ENCODE assay signal across 8 cellular contexts in the genomic region with DNA sequence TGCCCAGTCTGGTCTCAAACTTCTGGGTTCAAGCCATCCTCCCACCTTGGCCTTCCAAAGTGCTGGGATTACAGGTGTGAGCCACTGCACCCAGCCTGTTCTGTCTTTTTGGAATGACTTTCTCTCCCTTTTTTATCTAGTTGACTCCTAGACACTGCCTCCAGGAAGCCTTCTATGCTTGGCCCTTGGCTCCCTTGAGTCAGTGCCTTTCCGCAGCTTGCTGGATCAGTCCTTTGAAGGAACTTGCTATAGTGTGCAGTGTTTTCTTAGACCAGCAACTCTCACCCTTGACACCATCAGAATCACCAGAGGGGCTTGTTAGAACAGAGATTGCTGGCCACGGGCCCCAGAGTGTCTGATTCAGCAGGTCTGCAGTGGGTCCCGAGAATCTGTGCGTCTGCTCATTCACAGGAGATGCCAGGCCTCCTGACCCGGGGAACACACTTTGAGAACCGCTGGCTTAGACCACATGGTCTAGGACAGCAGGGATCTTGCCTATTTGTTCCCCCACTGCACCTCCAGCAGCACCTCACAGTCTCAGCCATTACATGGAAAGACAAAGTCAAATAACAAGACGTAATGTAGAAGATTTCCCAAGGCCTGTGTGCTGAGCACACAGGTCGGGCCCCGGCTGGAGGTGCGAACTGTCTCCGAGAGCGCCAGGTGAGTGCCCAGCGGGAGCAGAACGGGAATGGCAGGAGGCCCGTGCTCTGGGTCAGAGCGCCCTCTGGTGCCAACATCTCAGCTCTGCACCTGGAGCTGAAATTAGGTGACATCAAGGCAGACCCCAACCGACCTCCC. TPM values are rescaled to one million over a fixed set of nuclear protein-coding genes. Genes with fewer than 3 reads are reported as not detected.
A peak's percentile ranks its signal among the peaks of the same experiment; 100 is the strongest.
DNase-seq lines count a peak whose midpoint lies in the region; ATAC-seq and TF ChIP-seq lines count a peak whose summit lies in the region.

No MANE protein-coding gene starts in this region.

- no peaks in the 10 kb centered on the region for H3K36me3 ChIP-seq in heart left ventricle

- H3K9me3 ChIP-seq in heart left ventricle, result no peaks in the 10 kb centered on the region

- ATAC-seq in heart left ventricle (peak in 3 of 4 donors; percentile 81 to 87 (median 85)), GM21619 (IDR thresholded peaks at IDR 0.05; ENCODE audit: unreplicated experiment) (no peak), HG03196 (IDR thresholded peaks at IDR 0.05; ENCODE audit: unreplicated experiment) (no peak)

- H3K27ac ChIP-seq in heart left ventricle, result no peak overlapping the region

- H3K4me3 ChIP-seq in LNCaP clone FGC (ENCODE audit: low read depth, low read length), result no peak overlapping the region
- H3K4me3 ChIP-seq in heart left ventricle, result no peak overlapping the region

- H3K4me3 Mint-ChIP-seq in activated naive CD4-positive, alpha-beta T cell treated with anti-CD3 and anti-CD28 coated beads, Interleukin-2, amount 10 ng/mL, durations not matched to agents 7 days and 5 days, result no peak overlapping the region

- TF ChIP-seq POLR2A in heart left ventricle (IDR thresholded peaks at IDR 0.05), result no peak

- CTCF ChIA-PET in activated naive CD4-positive, alpha-beta T cell treated with anti-CD3 and anti-CD28 coated beads, Interleukin-2, amount 10 ng/mL, durations not matched to agents 7 days and 5 days (lab: Charles Lee), result interaction anchor here (0.6 to 8.8 kb wide), 39 partner anchors 10 to 421 kb away, joined by 3 to 159 read pairs (median 4); a partner anchor contains a TSS

- peaks cover 0 to 13% (median 1%) of the 10 kb centered on the region in 12 donors for H3K4me1 ChIP-seq in heart left ventricle

- H3K36me3 Mint-ChIP-seq in activated naive CD4-positive, alpha-beta T cell treated with anti-CD3 and anti-CD28 coated beads, Interleukin-2, amount 10 ng/mL, durations not matched to agents 7 days and 5 days, result no peaks in the 10 kb centered on the region

- H3K27ac Mint-ChIP-seq in activated naive CD4-positive, alpha-beta T cell treated with anti-CD3 and anti-CD28 coated beads, Interleukin-2, amount 10 ng/mL, durations not matched to agents 7 days and 5 days, result no peak overlapping the region

- H3K27me3 Mint-ChIP-seq in activated naive CD4-positive, alpha-beta T cell treated with anti-CD3 and anti-CD28 coated beads, Interleukin-2, amount 10 ng/mL, durations not matched to agents 7 days and 5 days, result peaks cover 64% of the 10 kb centered on the region

- H3K27me3 ChIP-seq in heart left ventricle, result peaks cover 0 to 12% (median 0%) of the 10 kb centered on the region in 9 donors

- TF ChIP-seq CTCF in LNCaP clone FGC (IDR thresholded peaks at IDR 0.05; ENCODE audit: control insufficient read depth, extremely low read depth, insufficient read depth), result peak; percentile 95
- TF ChIP-seq CTCF in heart left ventricle (IDR thresholded peaks at IDR 0.05), result peak; percentile 86 to 94 (median 92)

- intact Hi-C loops in heart left ventricle (cut with DNase I), result loop anchor here (1.0 to 10.0 kb wide), 12 partner anchors 102 to 345 kb away; no protein-coding TSS in a partner anchor

- in situ Hi-C loops in SK-MEL-5 (cut with HindIII; ENCODE audit: low pct_unique_long_range_greater_than_20kb, low sequenced_read_pairs), result no loop called here

- H3K4me1 Mint-ChIP-seq in activated naive CD4-positive, alpha-beta T cell treated with anti-CD3 and anti-CD28 coated beads, Interleukin-2, amount 10 ng/mL, durations not matched to agents 7 days and 5 days, result peaks cover 22% of the 10 kb centered on the region

- DNase-seq in DMS53 (lab: John Stamatoyannopoulos, UW), result peak; percentile 89
- DNase-seq in LNCaP clone FGC (ENCODE audit: low read depth), result peak; percentile 25
- DNase-seq in SK-MEL-5 (ENCODE audit: low read depth, low spot score), result peak; percentile 63
- peak; percentile 77 for DNase-seq in activated naive CD4-positive, alpha-beta T cell treated with anti-CD3 and anti-CD28 coated beads, Interleukin-2, amount 10 ng/mL, durations not matched to agents 7 days and 5 days
- peak; percentile 59 to 83 (median 65) for DNase-seq in heart left ventricle
- peak; percentile 85 for DNase-seq in retina

- H3K9me3 Mint-ChIP-seq in activated naive CD4-positive, alpha-beta T cell treated with anti-CD3 and anti-CD28 coated beads, Interleukin-2, amount 10 ng/mL, durations not matched to agents 7 days and 5 days, result no peaks in the 10 kb centered on the region

- WGBS in heart left ventricle, 4 donors, result 21 to 24% (median 23%) methylated on average over 17 of the region's 17 CpGs

RNA-seq across cellular contexts. Expression of a gene that starts 27.4 kb away (rescaled TPM):
- total RNA-seq in SK-MEL-5 (2014; rRNA removed; shearing (Covaris generic)), result 19.2 and 23.0 TPM in 2 replicates
- 39.8 and 50.5 TPM in 2 replicates for polyA plus RNA-seq in SK-MEL-5 (2015; cell fraction: cytosol; rRNA removed)
- 118 TPM in 2 replicates for polyA plus RNA-seq in SK-MEL-5 (2015; cell fraction: nucleus; rRNA removed)
- 10 to 100 TPM in 3 of 9 donors, 1 to 10 TPM in 6; 5.4 to 14.0 (median 7.4) TPM for total RNA-seq in heart left ventricle
- polyA plus RNA-seq in heart left ventricle, result 10 to 100 TPM in 1 of 2 donors, 1 to 10 TPM in 1; 3.7 to 22.5 TPM

Comparison
In these comparisons a context has a peak if more than half of its experiments do, and no peak if none do; other contexts are left out.
1. DNase-seq: peak in every context shown above with its lines; median percentile 89 in DMS53; 85 in retina; 77 in activated naive CD4-positive, alpha-beta T cell treated with anti-CD3 and anti-CD28 coated beads, Interleukin-2, amount 10 ng/mL, durations not matched to agents 7 days and 5 days; 65 in heart left ventricle; 63 in SK-MEL-5; 25 in LNCaP clone FGC.
2. ATAC-seq: peak in heart left ventricle (3 of 4); none in GM21619 (single experiment) and HG03196 (single experiment).